16 cellular contexts compared by ENCODE assay signal in genomic region chr6:11292837-11293236, GRCh38.
"Had no signal": no experiment of that assay in that cellular context is flagged by ENCODE, and none has a peak within 500 bp of the region (broad histone marks: within the 10 kb centered on the region; RNA-seq: fewer than 3 reads in every experiment).

No MANE protein-coding gene starts in this region.

- H3K27ac ChIP-seq: body of pancreas, colonic mucosa, esophagus squamous epithelium, ovary, spleen had no signal

- H3K4me1 ChIP-seq: body of pancreas, colonic mucosa, esophagus squamous epithelium had no signal

- H3K4me3 ChIP-seq: body of pancreas, colonic mucosa, esophagus squamous epithelium, ovary, spleen had no signal

- H3K9me3 ChIP-seq: body of pancreas, colonic mucosa, esophagus squamous epithelium had no signal

- H3K4me3 Mint-ChIP-seq: neural crest cell had no signal

- H3K27me3 ChIP-seq: body of pancreas, colonic mucosa, esophagus squamous epithelium, ovary, spleen had no signal

- DNase-seq: activated CD4-positive, CD25-positive, alpha-beta regulatory T cell treated with anti-CD3 and anti-CD28 coated beads, Interleukin-2, amount 50 U/mL, for 72 hours; activated effector memory CD4-positive, alpha-beta T cell treated with Interleukin-2 at 50 U/mL for 16 hours; activated naive CD4-positive, alpha-beta T cell treated with anti-CD3 and anti-CD28 coated beads, Interleukin-2, amount 50 U/mL, for 16 hours; amniotic stem cell; body of pancreas; caudate nucleus; colonic mucosa; esophagus squamous epithelium; foreskin fibroblast; hypothalamus; left ventricle myocardium superior; ovary; spleen had no signal

- H3K36me3 ChIP-seq: colonic mucosa, esophagus squamous epithelium, ovary had no signal

- ATAC-seq: body of pancreas, left ventricle myocardium superior, sciatic nerve, SK-N-SH treated with all-trans-retinoic acid at 6 μM for 48 hours had no signal
